24 cellular contexts compared by ENCODE assay signal in genomic region chr1:241992734-241993133, GRCh38. TPM values are rescaled to one million over a fixed set of nuclear protein-coding genes. Genes with fewer than 3 reads are reported as not detected.
DNase-seq lines count a peak whose midpoint lies in the region; ATAC-seq, FAIRE-seq and TF ChIP-seq lines count a peak whose summit lies in the region.
"Had no signal": no experiment of that assay in that cellular context is flagged by ENCODE, and none has a peak within 500 bp of the region (broad histone marks: within the 10 kb centered on the region; RNA-seq: fewer than 3 reads in every experiment).

No MANE protein-coding gene starts in this region.

- H3K18ac ChIP-seq in IMR-90 (ENCODE audit: low read depth, low read length), result no peak overlapping the region
- H3K18ac ChIP-seq in mesenchymal stem cell (ENCODE audit: low read depth in 1 of 2, low read length in 2 of 2), result no peak overlapping the region

- H3K27ac ChIP-seq in IMR-90 (ENCODE audit: insufficient read depth, low read length) (no peak overlapping the region), gastroesophageal sphincter (no peak overlapping the region), mesenchymal stem cell (ENCODE audit: low read length, poor library complexity, severe bottlenecking) (no peak overlapping the region)
- H3K27ac ChIP-seq: C4-2B, right atrium auricular region, transverse colon had no signal

- DNase-seq in A172 (ENCODE audit: low spot score), result peak; percentile 76
- DNase-seq in IMR-90, result peak; percentile 17
- peak; percentile 38 for DNase-seq in adipocyte (ENCODE audit: low read depth)
- no peak for DNase-seq in NOMO-1 (lab: John Stamatoyannopoulos, UW; ENCODE audit: unreplicated experiment in 2 of 2)
- no peak for DNase-seq in mesenchymal stem cell
- DNase-seq in H54 (ENCODE audit: insufficient read length, low spot score), result no peak
- DNase-seq in NCI-H1105 treated with DMSO at 0.1 percent for 48 hours (lab: John Stamatoyannopoulos, UW), result no peak
- DNase-seq: ACHN; activated CD4-positive, CD25-positive, alpha-beta regulatory T cell treated with anti-CD3 and anti-CD28 coated beads, Interleukin-2, amount 50 U/mL, for 72 hours; central memory CD4-positive, alpha-beta T cell; hypothalamus; NCI-H2029; NCI-H510A treated with DMSO at 0.1 percent for 48 hours; occipital lobe; stimulated activated naive CD8-positive, alpha-beta T cell treated with anti-CD3 and anti-CD28 coated beads, Interleukin-15, Interleukin-2, amounts not matched to agents 100 U/mL and 50 U/mL, for 24 hours; transverse colon had no signal

- TF ChIP-seq EP300 in gastroesophageal sphincter (IDR thresholded peaks at IDR 0.05), result no peak

- H3K79me1 ChIP-seq in IMR-90 (ENCODE audit: low read depth in 1 of 2, low read length in 2 of 2) (no peaks in the 10 kb centered on the region), mesenchymal stem cell (replicated peaks; ENCODE audit: low read length, poor library complexity, severe bottlenecking) (no peaks in the 10 kb centered on the region)

- no peak for TF ChIP-seq POLR2A in IMR-90 (IDR thresholded peaks at IDR 0.05; ENCODE audit: low read depth, low read length)
- no peak for TF ChIP-seq POLR2A in gastroesophageal sphincter (IDR thresholded peaks at IDR 0.05)
- TF ChIP-seq POLR2A in H54 (IDR thresholded peaks at IDR 0.05; ENCODE audit: low read depth, low read length), result no peak

- H3K9me3 ChIP-seq in IMR-90 (ENCODE audit: control insufficient read depth, insufficient read depth, low read length), result no peaks in the 10 kb centered on the region
- no peaks in the 10 kb centered on the region for H3K9me3 ChIP-seq in adipocyte (ENCODE audit: control insufficient read depth, low read length)
- no peaks in the 10 kb centered on the region for H3K9me3 ChIP-seq in gastroesophageal sphincter
- H3K9me3 ChIP-seq in mesenchymal stem cell (ENCODE audit: control insufficient read depth, low read length), result no peaks in the 10 kb centered on the region
- H3K9me3 ChIP-seq: right atrium auricular region, transverse colon had no signal

- WGBS in IMR-90 (ENCODE audit: extremely low coverage in 2 of 2, insufficient read length in 1 of 2), 2 experiments, result no CpG with 5 or more reads among the region's 5 CpGs
- 73% methylated on average over 2 of the region's 5 CpGs; no CpG with 5 or more reads in 1 of the 2 donors for WGBS in gastroesophageal sphincter (ENCODE audit: low coverage in 1 of 2), 2 donors
- WGBS in mesenchymal stem cell, result 87% methylated on average over 5 of the region's 5 CpGs

- H2AFZ ChIP-seq in IMR-90 (replicated peaks; ENCODE audit: low read length, poor library complexity), result no peak overlapping the region
- no peak overlapping the region for H2AFZ ChIP-seq in mesenchymal stem cell (ENCODE audit: low read depth, low read length)

- no peak overlapping the region for H3K23ac ChIP-seq in IMR-90 (ENCODE audit: low read depth, low read length)
- H3K23ac ChIP-seq in mesenchymal stem cell (ENCODE audit: low read length in 2 of 2), result no peak overlapping the region

- no peak overlapping the region for H2BK5ac ChIP-seq in IMR-90 (ENCODE audit: low read depth, low read length, poor library complexity, severe bottlenecking)
- no peak overlapping the region for H2BK5ac ChIP-seq in mesenchymal stem cell (ENCODE audit: low read depth, low read length, poor library complexity, severe bottlenecking)

- H2BK20ac ChIP-seq in IMR-90 (ENCODE audit: low read depth, low read length), result no peak overlapping the region

- H3K9me1 ChIP-seq in IMR-90 (ENCODE audit: insufficient read depth, low read length), result no peaks in the 10 kb centered on the region

- FAIRE-seq in H54 (lab: Jason Lieb, UNC), result no peak
- FAIRE-seq: GM12891 had no signal

- H2AK5ac ChIP-seq in IMR-90 (ENCODE audit: low read depth, low read length) (no peak overlapping the region), mesenchymal stem cell (ENCODE audit: low read length, severe bottlenecking) (no peak overlapping the region)

- H2BK12ac ChIP-seq in mesenchymal stem cell (ENCODE audit: low read length in 2 of 2), result no peak overlapping the region

- TF ChIP-seq CTCF in IMR-90 (conservative IDR thresholded peaks at IDR 0.05; ENCODE audit: low read depth, low read length) (no peak), gastroesophageal sphincter (IDR thresholded peaks at IDR 0.05) (no peak)

- H3K4ac ChIP-seq in IMR-90 (ENCODE audit: low read depth, low read length) (no peak overlapping the region), mesenchymal stem cell (ENCODE audit: low read depth in 1 of 2, low read length in 2 of 2) (no peak overlapping the region)

- no peaks in the 10 kb centered on the region for H4K20me1 ChIP-seq in IMR-90 (ENCODE audit: insufficient read depth, low read length)

- H4K8ac ChIP-seq in IMR-90 (ENCODE audit: low read depth in 2 of 2, low read length in 2 of 2) (no peak overlapping the region), mesenchymal stem cell (ENCODE audit: low read length) (no peak overlapping the region)

- H3K56ac ChIP-seq in IMR-90 (ENCODE audit: extremely low read depth, insufficient read depth, low read length), result no peak overlapping the region

- no peak overlapping the region for H4K5ac ChIP-seq in IMR-90 (ENCODE audit: low read depth, low read length)

- H3K4me2 ChIP-seq in IMR-90 (ENCODE audit: low read depth, low read length), result no peak overlapping the region
- H3K4me2 ChIP-seq in mesenchymal stem cell (ENCODE audit: low read length, poor library complexity, severe bottlenecking), result no peak overlapping the region

- no peak overlapping the region for H4K91ac ChIP-seq in IMR-90 (ENCODE audit: insufficient read depth, low read depth, low read length)
- no peak overlapping the region for H4K91ac ChIP-seq in mesenchymal stem cell (ENCODE audit: low read length)

- intact Hi-C loops in IMR-90 (cut with micrococcal nuclease), result no loop called here

- no peak for ATAC-seq in IMR-90 (ENCODE audit: low read depth)
- ATAC-seq in gastroesophageal sphincter, result peak; percentile 48
- ATAC-seq: stimulated activated naive CD8-positive, alpha-beta T cell treated with anti-CD3 and anti-CD28 coated beads, Interleukin-15, Interleukin-2, amounts not matched to agents 100 U/mL and 50 U/mL, for 24 hours had no signal

- in situ Hi-C loops in IMR-90 (cut with MboI; ENCODE audit: low sequenced_read_pairs), result loop anchor here (25.0 kb wide), 1 partner anchor 455 kb away; the partner anchor contains the start of gene KMO

- no peaks in the 10 kb centered on the region for H3K27me3 ChIP-seq in IMR-90 (ENCODE audit: control insufficient read depth, insufficient read depth, low read length)
- H3K27me3 ChIP-seq in adipocyte (replicated peaks; ENCODE audit: control insufficient read depth, insufficient read depth, low read length), result no peaks in the 10 kb centered on the region
- H3K27me3 ChIP-seq in gastroesophageal sphincter, result no peaks in the 10 kb centered on the region
- no peaks in the 10 kb centered on the region for H3K27me3 ChIP-seq in mesenchymal stem cell (ENCODE audit: control insufficient read depth in 1 of 2, insufficient read depth in 1 of 2, low read length in 2 of 2)
- H3K27me3 ChIP-seq: right atrium auricular region, transverse colon had no signal

- dilution Hi-C loops in IMR-90 (cut with HindIII; ENCODE audit: low sequenced_read_pairs, unreplicated experiment), result no loop called here

- BruUV-seq in IMR-90 (replicated peaks; lab: Mats Ljungman, UMichigan), result no TSS peak

- no peak overlapping the region for H2BK120ac ChIP-seq in IMR-90 (ENCODE audit: low read depth, low read length)
- no peak overlapping the region for H2BK120ac ChIP-seq in mesenchymal stem cell (ENCODE audit: low read depth, low read length)

- H3K4me3 ChIP-seq in IMR-90 (ENCODE audit: insufficient read depth, low read depth, low read length) (no peak overlapping the region), adipocyte (ENCODE audit: low read length) (no peak overlapping the region), gastroesophageal sphincter (no peak overlapping the region), mesenchymal stem cell (ENCODE audit: insufficient read depth in 1 of 2, low read depth in 1 of 2, low read length in 2 of 2) (no peak overlapping the region)
- H3K4me3 ChIP-seq: right atrium auricular region, transverse colon had no signal

- H3K36me3 ChIP-seq in IMR-90 (ENCODE audit: control insufficient read depth, insufficient read depth, low read length) (no peaks in the 10 kb centered on the region), adipocyte (ENCODE audit: control insufficient read depth, insufficient read depth, low read length, severe bottlenecking) (no peaks in the 10 kb centered on the region), gastroesophageal sphincter (no peaks in the 10 kb centered on the region), mesenchymal stem cell (ENCODE audit: control insufficient read depth in 1 of 2, insufficient read depth in 2 of 2, low read depth in 1 of 2, low read length in 2 of 2) (no peaks in the 10 kb centered on the region)
- H3K36me3 ChIP-seq: right atrium auricular region, transverse colon had no signal

- H3K9ac ChIP-seq in IMR-90 (ENCODE audit: low read depth, low read length) (no peak overlapping the region), adipocyte (ENCODE audit: low read length) (no peak overlapping the region), mesenchymal stem cell (ENCODE audit: low read length) (no peak overlapping the region)

- no peak for TF ChIP-seq RAD21 in IMR-90 (IDR thresholded peaks at IDR 0.05; ENCODE audit: low read length)

- H3K4me1 ChIP-seq in IMR-90 (ENCODE audit: control insufficient read depth, insufficient read depth, low read length), result no peaks in the 10 kb centered on the region
- H3K4me1 ChIP-seq in adipocyte (ENCODE audit: control insufficient read depth, insufficient read depth, low read length), result peaks cover 18% of the 10 kb centered on the region
- no peaks in the 10 kb centered on the region for H3K4me1 ChIP-seq in gastroesophageal sphincter
- peaks cover 13% of the 10 kb centered on the region for H3K4me1 ChIP-seq in mesenchymal stem cell (ENCODE audit: control insufficient read depth, insufficient read depth, low read depth, low read length)
- H3K4me1 ChIP-seq: right atrium auricular region, transverse colon had no signal

- H3K14ac ChIP-seq in IMR-90 (replicated peaks; ENCODE audit: low read depth, low read length) (no peak overlapping the region), mesenchymal stem cell (ENCODE audit: low read length in 2 of 2) (no peak overlapping the region)

- POLR2A ChIA-PET in IMR-90 (lab: Charles Lee; ENCODE audit: unreplicated experiment), result interaction anchor here (0.6 kb wide), 1 partner anchor 1267 kb away, joined by 3 read pairs; no protein-coding TSS in a partner anchor

- CTCF ChIA-PET in IMR-90 (lab: Yijun Ruan, JAX), result no interaction called here

- H2BK15ac ChIP-seq in IMR-90 (ENCODE audit: low read depth, low read length) (no peak overlapping the region), mesenchymal stem cell (ENCODE audit: low read depth, poor library complexity, severe bottlenecking) (no peak overlapping the region)

- no peak overlapping the region for H2AK9ac ChIP-seq in IMR-90 (replicated peaks; ENCODE audit: low read depth, low read length, poor library complexity)

RNA-seq across cellular contexts. Expression of gene MAP1LC3C, which starts 6.2 kb away (rescaled TPM):
- 2.6 and 8.0 TPM in 2 replicates for total RNA-seq in A172 (2014; rRNA removed; shearing (Covaris generic))
- total RNA-seq in IMR-90 (2012; rRNA removed) (under 0.01 TPM in 1 of 2 replicates, not detected in the other), gastroesophageal sphincter (10 to 100 TPM in 2 of 4 donors, 1 to 10 TPM in 2; 3.5 to 32.6 (median 9.7) TPM)
- polyA plus RNA-seq in IMR-90 (2012; rRNA removed), result not detected in 2 replicates
- polyA plus RNA-seq in IMR-90 (2012; cell fraction: cytosol; rRNA removed), result not detected in 2 replicates
- not detected in 2 replicates for polyA plus RNA-seq in IMR-90 (2012; cell fraction: nucleus; rRNA removed; ENCODE audit: low replicate concordance)
- polyA plus RNA-seq in mesenchymal stem cell (2013, experiment 1 of 2), result not detected
- polyA plus RNA-seq in mesenchymal stem cell (2013, experiment 2 of 2), result 0.04 TPM
- total RNA-seq: kidney epithelial cell, right atrium auricular region had no signal

RNA-seq across cellular contexts. Expression of gene BECN2, which starts 35.2 kb away (rescaled TPM):
- total RNA-seq in A172 (2014; rRNA removed; shearing (Covaris generic)), result not detected in 2 replicates
- total RNA-seq in IMR-90 (2012; rRNA removed) (not detected in 2 replicates), gastroesophageal sphincter (not detected)
- not detected in 2 replicates for polyA plus RNA-seq in IMR-90 (2012; rRNA removed)
- not detected in 2 replicates for polyA plus RNA-seq in IMR-90 (2012; cell fraction: cytosol; rRNA removed)
- not detected in 2 replicates for polyA plus RNA-seq in IMR-90 (2012; cell fraction: nucleus; rRNA removed; ENCODE audit: low replicate concordance)
- polyA plus RNA-seq in mesenchymal stem cell (2013, experiment 1 of 2), result not detected
- polyA plus RNA-seq in mesenchymal stem cell (2013, experiment 2 of 2), result not detected
- total RNA-seq: kidney epithelial cell, mucosa of gallbladder, occipital lobe, right atrium auricular region, SK-MEL-5, transverse colon had no signal
- polyA plus RNA-seq: adipose tissue had no signal

Comparison
In these comparisons a context has a peak if more than half of its experiments do, and no peak if none do; other contexts are left out.
1. DNase-seq: peak in A172 (single experiment), IMR-90 (single experiment) and adipocyte (single experiment); none in NOMO-1 (0 of 2), mesenchymal stem cell (single experiment), H54 (single experiment) and NCI-H1105 treated with DMSO at 0.1 percent for 48 hours (single experiment).